In genomic region chr19:11693505-11694499, GRCh38 we compare ENCODE assay signal across 1 cellular context.
A peak's percentile ranks its signal among the peaks of the same experiment; 100 is the strongest.
TF ChIP-seq lines count a peak whose summit lies in the region.

No MANE protein-coding gene starts in this region.

TF ChIP-seq in HEK293, 187 proteins besides CTCF, POLR2A, EP300 and RAD21 (continued from another document and continues in another):
- TF ChIP-seq HOXD13 (CRISPR knock-in tag; IDR thresholded peaks at IDR 0.05; ENCODE audit: borderline replicate concordance) (no peak), BCL6B (tag by site-specific recombination; IDR thresholded peaks at IDR 0.05) (no peak), MEIS1 (CRISPR knock-in tag; IDR thresholded peaks at IDR 0.05; ENCODE audit: borderline replicate concordance) (no peak), ZNF76 (tag by site-specific recombination; IDR thresholded peaks at IDR 0.05; ENCODE audit: borderline replicate concordance, low read depth) (peak; percentile 18; the same call in 1 of the 2 replicates), SCRT1 (tag by site-specific recombination; IDR thresholded peaks at IDR 0.05; ENCODE audit: borderline replicate concordance) (peak; percentile 41; the same call in 1 of the 2 replicates), ZNF341 (tag by site-specific recombination; IDR thresholded peaks at IDR 0.05; ENCODE audit: low read depth) (peak; percentile 75), ZNF394 (tag by site-specific recombination; IDR thresholded peaks at IDR 0.05; ENCODE audit: borderline replicate concordance) (no peak), PBX3 (CRISPR knock-in tag; IDR thresholded peaks at IDR 0.05) (no peak), ZNF623 (tag by site-specific recombination; IDR thresholded peaks at IDR 0.05) (0 out of 2 replicates have a peak, but pooled peaks have one; percentile 17), ZNF549 (tag by site-specific recombination; IDR thresholded peaks at IDR 0.05) (no peak), ZNF121 (tag by site-specific recombination; IDR thresholded peaks at IDR 0.05) (no peak), ZNF335 (tag by site-specific recombination; conservative IDR thresholded peaks at IDR 0.05) (peak; percentile 68; the same call in 1 of the 2 replicates), ZBTB17 (tag by site-specific recombination; IDR thresholded peaks at IDR 0.05) (peak; percentile 86), SP7 (tag by site-specific recombination; IDR thresholded peaks at IDR 0.05) (peak; percentile 59), ZNF610 (tag by site-specific recombination; IDR thresholded peaks at IDR 0.05; ENCODE audit: borderline replicate concordance) (0 out of 2 replicates have a peak, but pooled peaks have one; percentile 14), KLF1 (tag by site-specific recombination; IDR thresholded peaks at IDR 0.05) (peak; percentile 55; the same call in 1 of the 2 replicates), SCRT2 (tag by site-specific recombination; IDR thresholded peaks at IDR 0.05) (peak; percentile 81), ZNF324 (tag by site-specific recombination; IDR thresholded peaks at IDR 0.05) (peak; percentile 79; the same call in 1 of the 2 replicates), ZIC2 (tag by site-specific recombination; IDR thresholded peaks at IDR 0.05) (peak; percentile 76), ZNF112 (tag by site-specific recombination; IDR thresholded peaks at IDR 0.05) (no peak), ZNF707 (tag by site-specific recombination; IDR thresholded peaks at IDR 0.05) (no peak), ZBTB21 (tag by site-specific recombination; IDR thresholded peaks at IDR 0.05) (peak; percentile 44; the same call in 1 of the 2 replicates), ZNF558 (tag by site-specific recombination; IDR thresholded peaks at IDR 0.05) (peak; percentile 39; the same call in 1 of the 2 replicates), RBAK (tag by site-specific recombination; IDR thresholded peaks at IDR 0.05) (no peak), ZNF585B (tag by site-specific recombination; IDR thresholded peaks at IDR 0.05) (no peak), ZNF544 (tag by site-specific recombination; IDR thresholded peaks at IDR 0.05) (no peak), ZNF837 (tag by site-specific recombination; IDR thresholded peaks at IDR 0.05) (no peak), ZEB2 (tag by site-specific recombination; IDR thresholded peaks at IDR 0.05) (0 out of 2 replicates have a peak, but pooled peaks have one; percentile 20), ZNF350 (tag by site-specific recombination; IDR thresholded peaks at IDR 0.05) (no peak), GLIS1 (tag by site-specific recombination; IDR thresholded peaks at IDR 0.05) (peak; percentile 37; the same call in 1 of the 2 replicates), SP2 (tag by site-specific recombination; IDR thresholded peaks at IDR 0.05) (peak; percentile 71), SETDB1 (IDR thresholded peaks at IDR 0.05; ENCODE audit: insufficient read length, low read length) (peak; percentile 94), ZNF596 (tag by site-specific recombination; IDR thresholded peaks at IDR 0.05) (peak; percentile 86), ZNF398 (tag by site-specific recombination; IDR thresholded peaks at IDR 0.05) (peak; percentile 98), ZNF366 (tag by site-specific recombination; conservative IDR thresholded peaks at IDR 0.05) (peak; percentile 92), KLF7 (tag by site-specific recombination; IDR thresholded peaks at IDR 0.05; ENCODE audit: borderline replicate concordance) (peak; percentile 52; the same call in 1 of the 2 replicates), KLF8 (tag by site-specific recombination; IDR thresholded peaks at IDR 0.05) (peak; percentile 87), ZNF280D (tag by site-specific recombination; IDR thresholded peaks at IDR 0.05) (peak; percentile 61), PRDM10 (tag by site-specific recombination; IDR thresholded peaks at IDR 0.05) (peak; percentile 80), IKZF3 (tag by site-specific recombination; IDR thresholded peaks at IDR 0.05) (peak; percentile 68), ZNF24 (tag by site-specific recombination; IDR thresholded peaks at IDR 0.05) (peak; percentile 65), ZNF501 (tag by site-specific recombination; IDR thresholded peaks at IDR 0.05) (no peak), ZNF404 (tag by site-specific recombination; IDR thresholded peaks at IDR 0.05) (no peak), GLIS2 (tag by site-specific recombination; IDR thresholded peaks at IDR 0.05) (peak; percentile 65)
- TF ChIP-seq, protein P1, sequence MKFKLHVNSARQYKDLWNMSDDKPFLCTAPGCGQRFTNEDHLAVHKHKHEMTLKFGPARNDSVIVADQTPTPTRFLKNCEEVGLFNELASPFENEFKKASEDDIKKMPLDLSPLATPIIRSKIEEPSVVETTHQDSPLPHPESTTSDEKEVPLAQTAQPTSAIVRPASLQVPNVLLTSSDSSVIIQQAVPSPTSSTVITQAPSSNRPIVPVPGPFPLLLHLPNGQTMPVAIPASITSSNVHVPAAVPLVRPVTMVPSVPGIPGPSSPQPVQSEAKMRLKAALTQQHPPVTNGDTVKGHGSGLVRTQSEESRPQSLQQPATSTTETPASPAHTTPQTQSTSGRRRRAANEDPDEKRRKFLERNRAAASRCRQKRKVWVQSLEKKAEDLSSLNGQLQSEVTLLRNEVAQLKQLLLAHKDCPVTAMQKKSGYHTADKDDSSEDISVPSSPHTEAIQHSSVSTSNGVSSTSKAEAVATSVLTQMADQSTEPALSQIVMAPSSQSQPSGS (tag by site-specific recombination; IDR thresholded peaks at IDR 0.05; ENCODE audit: low read depth): no peak
- TF ChIP-seq, protein P2, sequence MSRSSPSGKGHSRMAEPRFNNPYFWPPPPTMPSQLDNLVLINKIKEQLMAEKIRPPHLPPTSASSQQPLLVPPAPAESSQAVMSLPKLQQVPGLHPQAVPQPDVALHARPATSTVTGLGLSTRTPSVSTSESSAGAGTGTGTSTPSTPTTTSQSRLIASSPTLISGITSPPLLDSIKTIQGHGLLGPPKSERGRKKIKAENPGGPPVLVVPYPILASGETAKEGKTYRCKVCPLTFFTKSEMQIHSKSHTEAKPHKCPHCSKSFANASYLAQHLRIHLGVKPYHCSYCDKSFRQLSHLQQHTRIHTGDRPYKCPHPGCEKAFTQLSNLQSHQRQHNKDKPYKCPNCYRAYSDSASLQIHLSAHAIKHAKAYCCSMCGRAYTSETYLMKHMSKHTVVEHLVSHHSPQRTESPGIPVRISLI (tag by site-specific recombination; IDR thresholded peaks at IDR 0.05): no peak
- TF ChIP-seq, protein P3, sequence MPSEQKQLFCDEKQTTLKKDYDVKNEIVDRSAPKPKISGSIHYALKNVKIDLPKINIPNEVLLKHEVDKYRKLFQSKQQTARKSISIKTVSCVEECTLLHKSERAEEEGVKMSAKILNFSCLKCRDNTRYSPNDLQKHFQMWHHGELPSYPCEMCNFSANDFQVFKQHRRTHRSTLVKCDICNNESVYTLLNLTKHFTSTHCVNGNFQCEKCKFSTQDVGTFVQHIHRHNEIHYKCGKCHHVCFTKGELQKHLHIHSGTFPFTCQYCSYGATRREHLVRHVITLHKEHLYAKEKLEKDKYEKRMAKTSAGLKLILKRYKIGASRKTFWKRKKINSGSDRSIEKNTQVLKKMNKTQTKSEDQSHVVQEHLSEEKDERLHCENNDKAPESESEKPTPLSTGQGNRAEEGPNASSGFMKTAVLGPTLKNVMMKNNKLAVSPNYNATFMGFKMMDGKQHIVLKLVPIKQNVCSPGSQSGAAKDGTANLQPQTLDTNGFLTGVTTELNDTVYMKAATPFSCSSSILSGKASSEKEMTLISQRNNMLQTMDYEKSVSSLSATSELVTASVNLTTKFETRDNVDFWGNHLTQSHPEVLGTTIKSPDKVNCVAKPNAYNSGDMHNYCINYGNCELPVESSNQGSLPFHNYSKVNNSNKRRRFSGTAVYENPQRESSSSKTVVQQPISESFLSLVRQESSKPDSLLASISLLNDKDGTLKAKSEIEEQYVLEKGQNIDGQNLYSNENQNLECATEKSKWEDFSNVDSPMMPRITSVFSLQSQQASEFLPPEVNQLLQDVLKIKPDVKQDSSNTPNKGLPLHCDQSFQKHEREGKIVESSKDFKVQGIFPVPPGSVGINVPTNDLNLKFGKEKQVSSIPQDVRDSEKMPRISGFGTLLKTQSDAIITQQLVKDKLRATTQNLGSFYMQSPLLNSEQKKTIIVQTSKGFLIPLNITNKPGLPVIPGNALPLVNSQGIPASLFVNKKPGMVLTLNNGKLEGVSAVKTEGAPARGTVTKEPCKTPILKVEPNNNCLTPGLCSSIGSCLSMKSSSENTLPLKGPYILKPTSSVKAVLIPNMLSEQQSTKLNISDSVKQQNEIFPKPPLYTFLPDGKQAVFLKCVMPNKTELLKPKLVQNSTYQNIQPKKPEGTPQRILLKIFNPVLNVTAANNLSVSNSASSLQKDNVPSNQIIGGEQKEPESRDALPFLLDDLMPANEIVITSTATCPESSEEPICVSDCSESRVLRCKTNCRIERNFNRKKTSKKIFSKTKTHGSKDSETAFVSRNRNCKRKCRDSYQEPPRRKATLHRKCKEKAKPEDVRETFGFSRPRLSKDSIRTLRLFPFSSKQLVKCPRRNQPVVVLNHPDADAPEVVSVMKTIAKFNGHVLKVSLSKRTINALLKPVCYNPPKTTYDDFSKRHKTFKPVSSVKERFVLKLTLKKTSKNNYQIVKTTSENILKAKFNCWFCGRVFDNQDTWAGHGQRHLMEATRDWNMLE (tag by site-specific recombination; conservative IDR thresholded peaks at IDR 0.05; ENCODE audit: low read depth): peak; percentile 53
